In the genomic region with DNA sequence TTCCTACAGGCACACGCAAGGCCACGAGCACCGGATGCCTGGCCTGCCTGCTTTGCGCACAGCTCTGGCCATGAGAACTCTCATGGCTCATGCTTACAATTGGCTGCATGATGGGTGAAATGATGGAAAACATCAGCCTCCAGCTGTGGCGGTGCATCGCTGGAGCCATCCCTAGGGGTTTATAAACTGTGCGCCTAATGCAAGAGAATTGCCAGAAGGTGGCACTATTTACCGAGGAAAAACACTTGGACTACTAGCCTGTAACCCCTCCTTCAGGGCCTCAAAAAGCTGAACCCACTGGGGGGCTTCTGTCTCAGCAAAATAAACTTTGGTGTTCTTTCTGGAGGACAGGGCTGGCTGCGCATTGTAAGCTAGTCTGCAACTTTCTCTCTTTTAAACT, we compare ENCODE assay signal across 9 cellular contexts. TPM values are rescaled to one million over a fixed set of nuclear protein-coding genes. Genes with fewer than 3 reads are reported as not detected.
DNase-seq lines count a peak whose midpoint lies in the region; ATAC-seq and TF ChIP-seq lines count a peak whose summit lies in the region.
"Had no signal": no experiment of that assay in that cellular context is flagged by ENCODE, and none has a peak within 500 bp of the region (broad histone marks: within the 10 kb centered on the region; RNA-seq: fewer than 3 reads in every experiment).

No MANE protein-coding gene starts in this region.

- no TSS peak for BruUV-seq in Panc1 (replicated peaks; lab: Mats Ljungman, UMichigan)

- H3K9me3 ChIP-seq in Panc1 (ENCODE audit: control insufficient read depth, insufficient read depth, low read depth, low read length) = no peaks in the 10 kb centered on the region
- H3K9me3 ChIP-seq: pancreas had no signal

- in situ Hi-C loops in Panc1 (cut with HindIII; ENCODE audit: low pct_unique_long_range_greater_than_20kb, low sequenced_read_pairs) = no loop called here

- H3K27me3 ChIP-seq in Panc1 (ENCODE audit: control insufficient read depth, insufficient read depth, low read length) (no peaks in the 10 kb centered on the region), foreskin keratinocyte (no peaks in the 10 kb centered on the region)
- H3K27me3 ChIP-seq: pancreas had no signal

- H3K4me3 ChIP-seq in Panc1 (ENCODE audit: low read depth in 2 of 2, low read length in 2 of 2) = no peak overlapping the region
- H3K4me3 ChIP-seq: pancreas had no signal

- peak; percentile 1 for DNase-seq in stimulated activated CD4-positive, alpha-beta T cell treated with anti-CD3 and anti-CD28 coated beads, Interleukin-15, amount 100 ng/mL, for 24 hours
- DNase-seq in stimulated activated CD4-positive, alpha-beta T cell treated with anti-CD3 and anti-CD28 coated beads, Interleukin-1b, Interleukin-23, amount 100 ng/mL, for 48 hours = no peak
- DNase-seq in Panc1 (ENCODE audit: low read depth, low spot score) = no peak
- DNase-seq in foreskin keratinocyte = no peak
- DNase-seq in stimulated activated CD4-positive, alpha-beta T cell treated with anti-CD3 and anti-CD28 coated beads, Interleukin-12 subunit alpha, Interleukin-12 subunit beta, amount 100 ng/mL, for 4 hours = no peak
- DNase-seq: pancreas had no signal

- intact Hi-C loops in Panc1 (cut with micrococcal nuclease; ENCODE audit: unreplicated experiment) = no loop called here

- H3K4me1 ChIP-seq in Panc1 (ENCODE audit: control insufficient read depth, insufficient read depth, low read length) = no peaks in the 10 kb centered on the region
- no peaks in the 10 kb centered on the region for H3K4me1 ChIP-seq in foreskin keratinocyte
- H3K4me1 ChIP-seq: pancreas had no signal

- TF ChIP-seq CTCF in Panc1 (IDR thresholded peaks at IDR 0.05) = peak; percentile 58
- TF ChIP-seq CTCF in foreskin keratinocyte (conservative IDR thresholded peaks at IDR 0.05) = peak; percentile 57

- H3K27ac ChIP-seq in Panc1 (ENCODE audit: low read length) (no peak overlapping the region), foreskin keratinocyte (no peak overlapping the region)
- H3K27ac ChIP-seq: pancreas had no signal

- no peak for TF ChIP-seq POLR2A in GM18505 (IDR thresholded peaks at IDR 0.05; ENCODE audit: borderline replicate concordance, extremely low read depth, insufficient read depth, insufficient read length)

- CTCF ChIA-PET in Panc1 (lab: Charles Lee) = interaction anchor here (0.5 to 0.6 kb wide), 2 partner anchors 543 to 560 kb away, joined by 3 read pairs; no protein-coding TSS in a partner anchor

- POLR2A ChIA-PET in Panc1 (lab: Charles Lee) = interaction anchor here (0.6 kb wide), 1 partner anchor 58 kb away, joined by 3 read pairs; no protein-coding TSS in a partner anchor

- 0 out of 2 replicates have a peak, but pooled peaks cover 2% of the 10 kb centered on the region for H3K36me3 ChIP-seq in Panc1 (ENCODE audit: control insufficient read depth, insufficient read depth, low read length)

- ATAC-seq in Panc1 (no peak; the same call in 1 of the 2 replicates), foreskin keratinocyte (no peak), HG03039 (IDR thresholded peaks at IDR 0.05; ENCODE audit: unreplicated experiment) (no peak), HG03442 (IDR thresholded peaks at IDR 0.05; ENCODE audit: unreplicated experiment) (no peak), GM18505 (IDR thresholded peaks at IDR 0.05; ENCODE audit: unreplicated experiment) (no peak)

RNA-seq across cellular contexts. Expression of a gene that starts 51.9 kb away (rescaled TPM):
- total RNA-seq in Panc1 (2021; ENCODE audit: unreplicated experiment) (20.6 TPM), foreskin keratinocyte (17.2 and 17.5 TPM in 2 replicates)
- polyA plus RNA-seq in Panc1 (2012; ENCODE audit: insufficient read length) = 23.6 TPM
- 12.4 and 13.3 TPM in 2 replicates for polyA plus RNA-seq in foreskin keratinocyte
